8 cellular contexts compared by ENCODE assay signal in the genomic region with DNA sequence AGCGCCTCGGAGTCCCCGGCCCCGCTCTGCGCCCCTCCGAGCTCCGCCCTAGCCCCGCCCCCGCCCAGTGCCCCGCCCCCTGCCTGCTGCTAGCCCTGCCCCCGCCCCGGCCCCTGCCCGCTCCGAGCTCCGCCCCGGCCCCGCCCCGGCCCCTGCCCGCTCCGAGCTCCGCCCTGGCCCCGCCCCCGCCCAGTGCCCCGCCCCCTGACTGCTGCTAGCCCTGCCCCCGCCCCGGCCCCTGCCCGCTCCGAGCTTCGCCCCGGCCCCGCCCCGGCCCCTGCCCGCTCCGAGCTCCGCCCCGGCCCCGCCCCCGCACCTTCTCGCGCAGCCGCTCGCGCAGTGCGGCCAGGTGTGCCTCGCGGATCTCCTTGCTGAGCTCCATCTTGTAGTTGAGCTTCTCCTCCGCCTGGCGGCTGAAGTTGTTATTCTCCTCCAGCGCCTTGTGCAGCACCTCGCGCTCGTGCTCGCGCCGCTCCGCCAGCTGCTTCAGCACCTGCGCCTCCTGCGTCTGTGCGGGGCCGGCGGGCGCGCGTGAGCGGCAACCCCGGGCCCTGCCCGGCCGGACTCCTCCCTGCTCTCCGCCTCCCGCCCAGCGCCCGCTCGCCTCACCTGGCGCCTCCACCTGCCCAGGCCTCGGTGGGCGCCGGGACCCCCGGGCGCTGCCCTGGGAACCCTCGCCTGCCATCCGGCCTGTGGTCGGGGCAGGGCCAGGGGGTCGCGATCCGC. TPM values are rescaled to one million over a fixed set of nuclear protein-coding genes. Genes with fewer than 3 reads are reported as not detected.
DNase-seq lines count a peak whose midpoint lies in the region; TF ChIP-seq lines count a peak whose summit lies in the region.

No MANE protein-coding gene starts in this region.

- no peaks in the 10 kb centered on the region for H3K36me3 ChIP-seq in GM23248 (ENCODE audit: low read depth)
- peaks cover 4% of the 10 kb centered on the region; the same call in 1 of the 2 replicates for H3K36me3 ChIP-seq in Loucy (ENCODE audit: insufficient read depth, low read length)
- no peaks in the 10 kb centered on the region; the same call in 1 of the 2 replicates for H3K36me3 ChIP-seq in SK-N-MC (ENCODE audit: insufficient read depth, low read length)
- no peaks in the 10 kb centered on the region for H3K36me3 ChIP-seq in ovary
- H3K36me3 ChIP-seq in thyroid gland, result no peaks in the 10 kb centered on the region

- CTCF ChIA-PET in activated naive CD4-positive, alpha-beta T cell treated with anti-CD3 and anti-CD28 coated beads, Interleukin-2, amount 10 ng/mL, durations not matched to agents 7 days and 5 days (lab: Charles Lee), result interaction anchor here (0.8 to 3.2 kb wide), 9 partner anchors 9 to 104 kb away, joined by 3 to 17 read pairs (median 4); partner anchors contain the start of genes ARFRP1, GMEB2, HELZ2 and RTEL1

- H3K27ac ChIP-seq in GM23248 (no peak overlapping the region), SK-N-MC (no peak overlapping the region), ovary (peak overlapping the region in 1 of 2 donors; percentile 56), thyroid gland (peak overlapping the region; percentile 82 to 93 (median 83))

- in situ Hi-C loops in GM23248 (cut with MboI), result no loop called here

- H3K27me3 Mint-ChIP-seq in activated naive CD4-positive, alpha-beta T cell treated with anti-CD3 and anti-CD28 coated beads, Interleukin-2, amount 10 ng/mL, durations not matched to agents 7 days and 5 days, result peaks cover 9% of the 10 kb centered on the region
- peaks cover 22% of the 10 kb centered on the region for H3K27me3 Mint-ChIP-seq in glutamatergic neuron (ENCODE audit: unreplicated experiment)

- H2AFZ ChIP-seq in GM23248, result peak overlapping the region; percentile 66
- H2AFZ ChIP-seq in Loucy (ENCODE audit: low read length), result no peak overlapping the region

- H3K79me2 ChIP-seq in GM23248 (ENCODE audit: insufficient read depth) (no peaks in the 10 kb centered on the region), Loucy (ENCODE audit: insufficient read depth, low read length) (peaks cover 4% of the 10 kb centered on the region; the same call in 1 of the 2 replicates)

- peak overlapping the region; percentile 60 for H3K4me3 ChIP-seq in GM23248
- no peak overlapping the region for H3K4me3 ChIP-seq in Loucy (ENCODE audit: low read length, poor library complexity, severe bottlenecking)
- H3K4me3 ChIP-seq in SK-N-MC, result peak overlapping the region; percentile 58
- H3K4me3 ChIP-seq in ovary, result peak overlapping the region; percentile 41
- peak overlapping the region in 2 of 3 donors; percentile 8 to 41 for H3K4me3 ChIP-seq in thyroid gland (replicated peaks in 1 of 3)

- H3K27ac Mint-ChIP-seq in activated naive CD4-positive, alpha-beta T cell treated with anti-CD3 and anti-CD28 coated beads, Interleukin-2, amount 10 ng/mL, durations not matched to agents 7 days and 5 days, result peak overlapping the region; percentile 93
- H3K27ac Mint-ChIP-seq in glutamatergic neuron (ENCODE audit: unreplicated experiment), result no peak overlapping the region

- H3K36me3 Mint-ChIP-seq in activated naive CD4-positive, alpha-beta T cell treated with anti-CD3 and anti-CD28 coated beads, Interleukin-2, amount 10 ng/mL, durations not matched to agents 7 days and 5 days, result peaks cover 12% of the 10 kb centered on the region
- no peaks in the 10 kb centered on the region for H3K36me3 Mint-ChIP-seq in glutamatergic neuron (ENCODE audit: unreplicated experiment)

- peaks cover 37% of the 10 kb centered on the region for H3K4me1 Mint-ChIP-seq in activated naive CD4-positive, alpha-beta T cell treated with anti-CD3 and anti-CD28 coated beads, Interleukin-2, amount 10 ng/mL, durations not matched to agents 7 days and 5 days
- peaks cover 18% of the 10 kb centered on the region for H3K4me1 Mint-ChIP-seq in glutamatergic neuron (ENCODE audit: low read depth, unreplicated experiment)

- H3K27me3 ChIP-seq in GM23248 (replicated peaks; ENCODE audit: insufficient read depth) (no peaks in the 10 kb centered on the region), Loucy (ENCODE audit: insufficient read depth, low read length, poor library complexity, severe bottlenecking) (no peaks in the 10 kb centered on the region), ovary (no peaks in the 10 kb centered on the region), thyroid gland (no peaks in the 10 kb centered on the region)

- WGBS in GM23248 (ENCODE audit: low coverage in 1 of 2, low lambda C conversion rate in 2 of 2, missing lambda C conversion rate in 2 of 2), 2 experiments, result 4 to 8% methylated on average over 24 to 78 of the region's 85 CpGs
- 1 to 2% (median 2%) methylated on average over 39 to 85 of the region's 85 CpGs for WGBS in ovary, 3 donors
- WGBS in thyroid gland, 2 donors, result no CpG with 5 or more reads among the region's 85 CpGs

- H3K9ac ChIP-seq in GM23248, result no peak overlapping the region
- no peak overlapping the region for H3K9ac ChIP-seq in Loucy (ENCODE audit: low read depth, low read length, poor library complexity, severe bottlenecking)
- H3K9ac ChIP-seq in SK-N-MC (ENCODE audit: insufficient read length), result no peak overlapping the region

- no peaks in the 10 kb centered on the region for H3K9me3 Mint-ChIP-seq in activated naive CD4-positive, alpha-beta T cell treated with anti-CD3 and anti-CD28 coated beads, Interleukin-2, amount 10 ng/mL, durations not matched to agents 7 days and 5 days
- H3K9me3 Mint-ChIP-seq in glutamatergic neuron (ENCODE audit: unreplicated experiment), result peaks cover 16% of the 10 kb centered on the region

- DNase-seq in EL (peak; percentile 78), GM23248 (peak; percentile 86), SK-N-MC (ENCODE audit: low read depth, low spot score) (no peak), glutamatergic neuron (peak; percentile 95), ovary (peak; percentile 88 to 95 (median 94)), thyroid gland (peak; percentile 94 to 96)
- peak; percentile 97 for DNase-seq in activated naive CD4-positive, alpha-beta T cell treated with anti-CD3 and anti-CD28 coated beads, Interleukin-2, amount 10 ng/mL, durations not matched to agents 7 days and 5 days

- 0 out of 2 replicates have a peak, but pooled peaks cover 2% of the 10 kb centered on the region for H3F3A ChIP-seq in GM23248 (ENCODE audit: insufficient read depth)
- peaks cover 10% of the 10 kb centered on the region for H3F3A ChIP-seq in Loucy (ENCODE audit: low read depth)

- TF ChIP-seq EP300 in ovary (IDR thresholded peaks at IDR 0.05), result no peak

- no peaks in the 10 kb centered on the region for H3K9me3 ChIP-seq in GM23248 (ENCODE audit: low read depth)
- H3K9me3 ChIP-seq in Loucy (ENCODE audit: insufficient read depth, low read depth, low read length), result no peaks in the 10 kb centered on the region
- H3K9me3 ChIP-seq in SK-N-MC (ENCODE audit: low read depth, low read length), result no peaks in the 10 kb centered on the region
- no peaks in the 10 kb centered on the region for H3K9me3 ChIP-seq in ovary
- H3K9me3 ChIP-seq in thyroid gland, result no peaks in the 10 kb centered on the region

- H3K4me2 ChIP-seq in GM23248 (ENCODE audit: unreplicated experiment), result peak overlapping the region; percentile 76
- H3K4me2 ChIP-seq in Loucy (ENCODE audit: low read depth, low read length, poor library complexity, severe bottlenecking), result peak overlapping the region; percentile 64

- TF ChIP-seq POLR2A in ovary (IDR thresholded peaks at IDR 0.05) (no peak), thyroid gland (IDR thresholded peaks at IDR 0.05) (peak in 1 of 2 donors; percentile 71)

- H3K4me1 ChIP-seq in GM23248 (ENCODE audit: insufficient read depth), result peaks cover 7% of the 10 kb centered on the region
- peaks cover 33% of the 10 kb centered on the region for H3K4me1 ChIP-seq in Loucy (ENCODE audit: insufficient read depth, low read length, poor library complexity, severe bottlenecking)
- H3K4me1 ChIP-seq in ovary (ENCODE audit: insufficient read depth), result peaks cover 12% of the 10 kb centered on the region
- peaks cover 10 to 23% of the 10 kb centered on the region in 2 donors for H3K4me1 ChIP-seq in thyroid gland

- intact Hi-C loops in ovary (cut with DNase I), result loop anchor here in 1 of 4 donors (10.0 kb wide), 1 partner anchor 107 kb away; the partner anchor contains the start of gene PTK6
- intact Hi-C loops in thyroid gland (cut with DNase I), result loop anchor here (10.0 kb wide), 1 partner anchor 67 kb away; the partner anchor contains the start of gene HELZ2

- no peaks in the 10 kb centered on the region for H3K9me2 ChIP-seq in GM23248 (ENCODE audit: insufficient read depth)
- no peaks in the 10 kb centered on the region for H3K9me2 ChIP-seq in Loucy (replicated peaks; ENCODE audit: low read depth, low read length)

- peak overlapping the region; percentile 74 for H3K4me3 Mint-ChIP-seq in activated naive CD4-positive, alpha-beta T cell treated with anti-CD3 and anti-CD28 coated beads, Interleukin-2, amount 10 ng/mL, durations not matched to agents 7 days and 5 days
- H3K4me3 Mint-ChIP-seq in glutamatergic neuron (ENCODE audit: unreplicated experiment), result no peak overlapping the region

- H4K20me1 ChIP-seq in GM23248 (ENCODE audit: insufficient read depth) (no peaks in the 10 kb centered on the region), Loucy (ENCODE audit: insufficient read depth, low read length, poor library complexity, severe bottlenecking) (peaks cover 10% of the 10 kb centered on the region)

- TF ChIP-seq CTCF in Loucy (conservative IDR thresholded peaks at IDR 0.05; ENCODE audit: low read length), result no peak
- peak; percentile 73 for TF ChIP-seq CTCF in glutamatergic neuron (IDR thresholded peaks at IDR 0.05; ENCODE audit: partially characterized antibody, unreplicated experiment)
- peak in 2 of 3 donors; percentile 63 to 76 for TF ChIP-seq CTCF in ovary (IDR thresholded peaks at IDR 0.05)
- TF ChIP-seq CTCF in thyroid gland (IDR thresholded peaks at IDR 0.05), result peak in 4 of 6 experiments; percentile 41 to 83 (median 66)

RNA-seq across cellular contexts. Expression of gene STMN3, which starts 11.3 kb away (rescaled TPM):
- 26.8 and 37.6 TPM in 2 replicates for total RNA-seq in GM23248 (2014; rRNA removed; shearing (Covaris generic))
- polyA plus RNA-seq in GM23248 (2016; fragmentation: Nextera tagmentation; extraction: Ambion mirVana), result 18.5 and 18.6 TPM in 2 replicates
- 459 TPM for total RNA-seq in glutamatergic neuron (ENCODE audit: unreplicated experiment)
- total RNA-seq in ovary, result 10 to 100 TPM; 17.3 to 91.1 (median 58.7) TPM
- 10 to 100 TPM in 1 of 2 donors, 1 to 10 TPM in 1; 7.4 to 62.1 TPM for polyA plus RNA-seq in ovary
- 10 to 100 TPM; 53.7 to 84.0 (median 66.1) TPM for total RNA-seq in thyroid gland

RNA-seq across cellular contexts. Expression of gene GMEB2, which starts 15.1 kb away (rescaled TPM):
- 13.6 and 15.4 TPM in 2 replicates for total RNA-seq in GM23248 (2014; rRNA removed; shearing (Covaris generic))
- polyA plus RNA-seq in GM23248 (2016; fragmentation: Nextera tagmentation; extraction: Ambion mirVana) (7.7 and 7.8 TPM in 2 replicates), ovary (1 to 10 TPM; 4.1 to 8.6 TPM)
- total RNA-seq in glutamatergic neuron (ENCODE audit: unreplicated experiment) (12.8 TPM), ovary (10 to 100 TPM in 3 of 7 donors, 1 to 10 TPM in 4; 9.1 to 14.7 (median 9.7) TPM), thyroid gland (10 to 100 TPM; 23.1 to 34.9 (median 29.9) TPM)

RNA-seq across cellular contexts. Expression of gene RTEL1, which starts 16.2 kb away (rescaled TPM):
- 15.6 and 30.7 TPM in 2 replicates for total RNA-seq in GM23248 (2014; rRNA removed; shearing (Covaris generic))
- polyA plus RNA-seq in GM23248 (2016; fragmentation: Nextera tagmentation; extraction: Ambion mirVana), result 8.5 and 8.6 TPM in 2 replicates
- 36.3 TPM for total RNA-seq in glutamatergic neuron (ENCODE audit: unreplicated experiment)
- 10 to 100 TPM; 17.0 to 44.2 (median 24.1) TPM for total RNA-seq in ovary
- 10 to 100 TPM in 1 of 2 donors, 1 to 10 TPM in 1; 6.2 to 11.9 TPM for polyA plus RNA-seq in ovary
- total RNA-seq in thyroid gland, result 10 to 100 TPM; 14.1 to 87.4 (median 54.2) TPM

RNA-seq across cellular contexts. Expression of gene TNFRSF6B, which starts 54.5 kb away (rescaled TPM):
- total RNA-seq in GM23248 (2014; rRNA removed; shearing (Covaris generic)), result 36.9 and 39.9 TPM in 2 replicates
- polyA plus RNA-seq in GM23248 (2016; fragmentation: Nextera tagmentation; extraction: Ambion mirVana) (17.4 and 17.5 TPM in 2 replicates), ovary (1 to 10 TPM in 1 of 2 donors, not detected in 1; 7.0 TPM)
- total RNA-seq in glutamatergic neuron (ENCODE audit: unreplicated experiment) (not detected), ovary (1 to 10 TPM; 2.0 to 6.4 (median 4.1) TPM), thyroid gland (10 to 100 TPM in 2 of 4 donors, 1 to 10 TPM in 2; 6.7 to 15.5 (median 10.5) TPM)

Comparison
In these comparisons a context has a peak if more than half of its experiments do, and no peak if none do; other contexts are left out.
1. H3K27ac ChIP-seq: peak in thyroid gland (3 of 3); none in GM23248 (single experiment) and SK-N-MC (single experiment).